Comparison of ENCODE assay signal across 18 cellular contexts in the genomic region with DNA sequence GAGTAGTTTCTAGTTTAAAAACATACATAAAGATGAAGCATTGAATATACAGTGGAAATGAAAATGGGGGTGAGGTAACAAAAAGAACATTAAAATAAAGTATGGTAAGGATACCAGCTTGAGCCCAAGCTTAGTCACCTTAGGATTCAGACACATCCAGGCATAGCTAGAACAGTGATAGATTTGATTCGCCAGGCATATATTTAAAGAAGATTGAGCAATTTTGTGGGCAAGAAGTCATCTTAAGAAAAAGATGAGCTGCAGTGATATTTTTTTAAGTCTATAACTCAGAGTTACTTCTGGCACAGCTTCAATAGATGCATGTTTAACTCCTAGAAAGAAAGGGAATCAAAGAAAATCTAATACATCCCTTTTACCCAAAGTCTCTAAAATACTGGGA.
DNase-seq lines count a peak whose midpoint lies in the region; ATAC-seq and TF ChIP-seq lines count a peak whose summit lies in the region.
"Had no signal": no experiment of that assay in that cellular context is flagged by ENCODE, and none has a peak within 500 bp of the region (broad histone marks: within the 10 kb centered on the region; RNA-seq: fewer than 3 reads in every experiment).

No MANE protein-coding gene starts in this region.

- no peak overlapping the region for H3K9ac ChIP-seq in IMR-90 (ENCODE audit: low read depth, low read length)

- H3K9me3 ChIP-seq in IMR-90 (ENCODE audit: control insufficient read depth, insufficient read depth, low read length) (no peaks in the 10 kb centered on the region; the same call in 1 of the 2 replicates), RWPE2 (ENCODE audit: severe bottlenecking) (no peaks in the 10 kb centered on the region)
- H3K9me3 ChIP-seq: BE2C, SJSA1 had no signal

- no peaks in the 10 kb centered on the region for H3K36me3 Mint-ChIP-seq in activated CD8-positive, alpha-beta T cell treated with anti-CD3 and anti-CD28 coated beads, Interleukin-2, amount 10 ng/mL, durations not matched to agents 7 days and 5 days (ENCODE audit: low read depth)
- no peaks in the 10 kb centered on the region for H3K36me3 Mint-ChIP-seq in glutamatergic neuron (ENCODE audit: unreplicated experiment)
- H3K36me3 Mint-ChIP-seq: CD4-positive, alpha-beta memory T cell had no signal

- WGBS in IMR-90 (ENCODE audit: extremely low coverage in 2 of 2, insufficient read length in 1 of 2), 2 experiments: 100% methylated on average over 1 of the region's 1 CpG; no CpG with 5 or more reads in 1 of the 2 experiments

- no peaks in the 10 kb centered on the region for H3K9me1 ChIP-seq in IMR-90 (ENCODE audit: insufficient read depth, low read length)

- POLR2A ChIA-PET in IMR-90 (lab: Charles Lee; ENCODE audit: unreplicated experiment): no interaction called here
- POLR2A ChIA-PET in activated CD8-positive, alpha-beta T cell treated with anti-CD3 and anti-CD28 coated beads, Interleukin-2, amount 10 ng/mL, durations not matched to agents 7 days and 5 days (lab: Charles Lee): no interaction called here

- no peak overlapping the region for H3K4me2 ChIP-seq in IMR-90 (ENCODE audit: low read depth, low read length)
- H3K4me2 ChIP-seq: GM23338 had no signal

- no peak overlapping the region for H2BK15ac ChIP-seq in IMR-90 (ENCODE audit: low read depth, low read length)

- no peaks in the 10 kb centered on the region for H3K4me1 Mint-ChIP-seq in activated CD8-positive, alpha-beta T cell treated with anti-CD3 and anti-CD28 coated beads, Interleukin-2, amount 10 ng/mL, durations not matched to agents 7 days and 5 days (ENCODE audit: low read depth)
- no peaks in the 10 kb centered on the region for H3K4me1 Mint-ChIP-seq in glutamatergic neuron (ENCODE audit: low read depth, unreplicated experiment)
- H3K4me1 Mint-ChIP-seq: CD4-positive, alpha-beta memory T cell had no signal

- no peak overlapping the region for H2AK5ac ChIP-seq in IMR-90 (ENCODE audit: low read depth, low read length)

- no peaks in the 10 kb centered on the region for H3K79me1 ChIP-seq in IMR-90 (ENCODE audit: low read depth in 1 of 2, low read length in 2 of 2)

- H3K14ac ChIP-seq in IMR-90 (replicated peaks; ENCODE audit: low read depth, low read length): no peak overlapping the region

- no peak overlapping the region for H3K56ac ChIP-seq in IMR-90 (ENCODE audit: extremely low read depth, insufficient read depth, low read length)

- H3K4me3 ChIP-seq in IMR-90 (ENCODE audit: insufficient read depth, low read depth, low read length) (no peak overlapping the region), RWPE2 (ENCODE audit: severe bottlenecking) (no peak overlapping the region), epithelial cell of esophagus (ENCODE audit: low read length) (no peak overlapping the region), skeletal muscle cell (ENCODE audit: low read depth, low read length) (no peak overlapping the region)
- H3K4me3 ChIP-seq: GM23338, SJSA1 had no signal

- dilution Hi-C loops in IMR-90 (cut with HindIII; ENCODE audit: low sequenced_read_pairs, unreplicated experiment): no loop called here

- H2AK9ac ChIP-seq in IMR-90 (replicated peaks; ENCODE audit: low read depth, low read length, poor library complexity): no peak overlapping the region

- TF ChIP-seq CTCF in IMR-90 (conservative IDR thresholded peaks at IDR 0.05; ENCODE audit: low read depth, low read length) (no peak), RWPE2 (IDR thresholded peaks at IDR 0.05; ENCODE audit: poor library complexity, severe bottlenecking) (no peak), epithelial cell of esophagus (IDR thresholded peaks at IDR 0.05; ENCODE audit: insufficient read depth, low read depth, low read length, missing control alignments) (no peak), glutamatergic neuron (IDR thresholded peaks at IDR 0.05; ENCODE audit: partially characterized antibody, unreplicated experiment) (no peak)

- H3K18ac ChIP-seq in IMR-90 (ENCODE audit: low read depth, low read length): no peak overlapping the region

- intact Hi-C loops in IMR-90 (cut with micrococcal nuclease): no loop called here

- H4K8ac ChIP-seq in IMR-90 (ENCODE audit: low read depth in 2 of 2, low read length in 2 of 2): no peak overlapping the region

- H3K36me3 ChIP-seq in IMR-90 (ENCODE audit: control insufficient read depth, insufficient read depth, low read length) (no peaks in the 10 kb centered on the region), RWPE2 (ENCODE audit: low read depth) (no peaks in the 10 kb centered on the region)
- H3K36me3 ChIP-seq: BE2C, SJSA1 had no signal

- no peak overlapping the region for H3K23ac ChIP-seq in IMR-90 (ENCODE audit: low read depth, low read length)

- no TSS peak for BruUV-seq in IMR-90 (replicated peaks; lab: Mats Ljungman, UMichigan)

- H3K4ac ChIP-seq in IMR-90 (ENCODE audit: low read depth, low read length): no peak overlapping the region

- H4K20me1 ChIP-seq in IMR-90 (ENCODE audit: insufficient read depth, low read length): no peaks in the 10 kb centered on the region

- H3K9me3 Mint-ChIP-seq in activated CD8-positive, alpha-beta T cell treated with anti-CD3 and anti-CD28 coated beads, Interleukin-2, amount 10 ng/mL, durations not matched to agents 7 days and 5 days (ENCODE audit: insufficient read depth): peaks cover 8% of the 10 kb centered on the region
- H3K9me3 Mint-ChIP-seq in glutamatergic neuron (ENCODE audit: unreplicated experiment): no peaks in the 10 kb centered on the region
- H3K9me3 Mint-ChIP-seq: GM23338 had no signal

- no peak for TF ChIP-seq POLR2A in IMR-90 (IDR thresholded peaks at IDR 0.05; ENCODE audit: low read depth, low read length)

- H4K91ac ChIP-seq in IMR-90 (ENCODE audit: insufficient read depth, low read depth, low read length): no peak overlapping the region

- H3K27me3 ChIP-seq in IMR-90 (ENCODE audit: control insufficient read depth, insufficient read depth, low read length) (no peaks in the 10 kb centered on the region), RWPE2 (ENCODE audit: insufficient read depth, poor library complexity, severe bottlenecking) (no peaks in the 10 kb centered on the region)
- H3K27me3 ChIP-seq: BE2C, SJSA1 had no signal

- no peak overlapping the region for H2BK5ac ChIP-seq in IMR-90 (ENCODE audit: low read depth, low read length, poor library complexity, severe bottlenecking)

- no peak overlapping the region for H2AFZ ChIP-seq in IMR-90 (replicated peaks; ENCODE audit: low read length, poor library complexity)
- H2AFZ ChIP-seq: GM23338 had no signal

- H3K27ac ChIP-seq in IMR-90 (ENCODE audit: insufficient read depth, low read length) (no peak overlapping the region), RWPE2 (ENCODE audit: poor library complexity, severe bottlenecking) (no peak overlapping the region)
- H3K27ac ChIP-seq: SJSA1 had no signal

- H2BK20ac ChIP-seq in IMR-90 (ENCODE audit: low read depth, low read length): no peak overlapping the region

- H3K4me3 Mint-ChIP-seq in activated CD8-positive, alpha-beta T cell treated with anti-CD3 and anti-CD28 coated beads, Interleukin-2, amount 10 ng/mL, durations not matched to agents 7 days and 5 days: no peak overlapping the region
- H3K4me3 Mint-ChIP-seq in glutamatergic neuron (ENCODE audit: unreplicated experiment): no peak overlapping the region
- H3K4me3 Mint-ChIP-seq: CD4-positive, alpha-beta memory T cell; GM23338 had no signal

- peaks cover 6% of the 10 kb centered on the region; the same call in 1 of the 2 replicates for H3K4me1 ChIP-seq in IMR-90 (ENCODE audit: control insufficient read depth, insufficient read depth, low read length)
- H3K4me1 ChIP-seq in RWPE2 (ENCODE audit: insufficient read depth, poor library complexity, severe bottlenecking): no peaks in the 10 kb centered on the region
- H3K4me1 ChIP-seq: BE2C, SJSA1 had no signal

- CTCF ChIA-PET in IMR-90 (lab: Yijun Ruan, JAX): no interaction called here
- CTCF ChIA-PET in activated CD8-positive, alpha-beta T cell treated with anti-CD3 and anti-CD28 coated beads, Interleukin-2, amount 10 ng/mL, durations not matched to agents 7 days and 5 days (lab: Charles Lee): no interaction called here

- TF ChIP-seq RAD21 in IMR-90 (IDR thresholded peaks at IDR 0.05; ENCODE audit: low read length): no peak

- in situ Hi-C loops in IMR-90 (cut with MboI; ENCODE audit: low sequenced_read_pairs): no loop called here

- H2BK120ac ChIP-seq in IMR-90 (ENCODE audit: low read depth, low read length): no peak overlapping the region

- ATAC-seq in IMR-90 (ENCODE audit: low read depth): no peak
- peak; percentile 50; the same call in 1 of the 3 replicates for ATAC-seq in RWPE2 (ENCODE audit: low read depth)
- ATAC-seq in activated CD8-positive, alpha-beta T cell treated with anti-CD3 and anti-CD28 coated beads, Interleukin-2, amount 10 ng/mL, durations not matched to agents 7 days and 5 days: no peak
- ATAC-seq: GM23338, HepG2 had no signal

- DNase-seq in IMR-90: peak; percentile 8
- no peak for DNase-seq in RWPE2 (ENCODE audit: low spot score)
- DNase-seq in epithelial cell of esophagus (ENCODE audit: low read depth): peak; percentile 41
- peak; percentile 62 for DNase-seq in skeletal muscle cell (ENCODE audit: low read depth)
- no peak for DNase-seq in activated CD8-positive, alpha-beta T cell treated with anti-CD3 and anti-CD28 coated beads, Interleukin-2, amount 10 ng/mL, durations not matched to agents 7 days and 5 days
- no peak for DNase-seq in glutamatergic neuron
- no peak for DNase-seq in mesenteric fat pad (ENCODE audit: low spot score)
- DNase-seq: BE2C; CD4-positive, alpha-beta memory T cell; DMS79; GDM1; MV-4-11; NCI-H1436; NCI-H2029 treated with DMSO at 0.1 percent for 48 hours; NCI-H524 had no signal

- H4K5ac ChIP-seq in IMR-90 (ENCODE audit: low read depth, low read length): no peak overlapping the region

- H3K27me3 Mint-ChIP-seq in activated CD8-positive, alpha-beta T cell treated with anti-CD3 and anti-CD28 coated beads, Interleukin-2, amount 10 ng/mL, durations not matched to agents 7 days and 5 days (ENCODE audit: low read depth): no peaks in the 10 kb centered on the region
- no peaks in the 10 kb centered on the region for H3K27me3 Mint-ChIP-seq in glutamatergic neuron (ENCODE audit: unreplicated experiment)
- H3K27me3 Mint-ChIP-seq: CD4-positive, alpha-beta memory T cell had no signal

- no peak overlapping the region for H3K27ac Mint-ChIP-seq in activated CD8-positive, alpha-beta T cell treated with anti-CD3 and anti-CD28 coated beads, Interleukin-2, amount 10 ng/mL, durations not matched to agents 7 days and 5 days
- H3K27ac Mint-ChIP-seq in glutamatergic neuron (ENCODE audit: unreplicated experiment): no peak overlapping the region
- H3K27ac Mint-ChIP-seq: CD4-positive, alpha-beta memory T cell; GM23338 had no signal

TF ChIP-seq in IMR-90, 13 proteins besides CTCF, POLR2A, EP300 and RAD21 (continues in another document):
- TF ChIP-seq BHLHE40 (IDR thresholded peaks at IDR 0.05; ENCODE audit: low read depth, low read length) (no peak), NFE2L2 (IDR thresholded peaks at IDR 0.05; ENCODE audit: low read depth, low read length) (no peak), CEBPB (IDR thresholded peaks at IDR 0.05; ENCODE audit: low read depth, low read length) (no peak)

Comparison
In these comparisons a context has a peak if more than half of its experiments do, and no peak if none do; other contexts are left out.
1. DNase-seq: peak in IMR-90 (single experiment), epithelial cell of esophagus (single experiment) and skeletal muscle cell (single experiment); none in RWPE2 (single experiment), activated CD8-positive, alpha-beta T cell treated with anti-CD3 and anti-CD28 coated beads, Interleukin-2, amount 10 ng/mL, durations not matched to agents 7 days and 5 days (single experiment), glutamatergic neuron (single experiment) and mesenteric fat pad (single experiment).